ENCODE assay signal across 8 cellular contexts in the genomic region with DNA sequence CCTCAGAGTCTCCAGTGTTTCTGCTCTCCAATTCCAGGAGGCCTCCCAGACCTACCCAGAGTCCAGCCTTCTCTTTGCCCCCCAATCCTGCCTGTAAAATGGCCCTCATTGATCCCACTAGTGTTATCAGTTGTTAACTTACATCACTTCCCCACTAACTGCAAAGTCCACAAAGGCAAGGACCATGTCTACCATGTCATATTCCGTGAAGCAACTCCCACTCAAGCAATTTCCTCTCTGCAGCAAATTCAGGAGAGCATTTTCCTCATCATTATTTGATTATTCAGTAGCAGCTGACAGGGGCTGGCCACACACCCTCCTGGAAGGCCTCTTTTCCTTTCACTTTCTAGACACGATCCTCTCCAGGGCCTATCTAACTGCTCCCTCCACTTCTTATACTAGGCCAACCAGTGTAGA.
DNase-seq lines count a peak whose midpoint lies in the region; ATAC-seq and TF ChIP-seq lines count a peak whose summit lies in the region.

No MANE protein-coding gene starts in this region.

- no peak overlapping the region for H3K27ac ChIP-seq in suprapubic skin

- DNase-seq in AG08395 (ENCODE audit: low spot score): peak; percentile 52
- DNase-seq in GM20000 (ENCODE audit: low spot score): peak; percentile 49
- DNase-seq in T-cell: peak in 1 of 34 experiments; percentile 17
- peak; percentile 42 for DNase-seq in kidney glomerular epithelial cell (lab: John Stamatoyannopoulos, UW)
- no peak for DNase-seq in NOMO-1 (lab: John Stamatoyannopoulos, UW; ENCODE audit: unreplicated experiment in 2 of 2)
- no peak for DNase-seq in suprapubic skin (ENCODE audit: low spot score in 2 of 2)
- no peak for DNase-seq in NCI-H446 (lab: John Stamatoyannopoulos, UW)

- peaks cover 63% of the 10 kb centered on the region for H3K4me1 ChIP-seq in suprapubic skin

- no peak for TF ChIP-seq POLR2A in suprapubic skin (IDR thresholded peaks at IDR 0.05)

- H3K4me3 ChIP-seq in suprapubic skin: no peak overlapping the region

- no peaks in the 10 kb centered on the region for H3K27me3 ChIP-seq in suprapubic skin

- no peaks in the 10 kb centered on the region for H3K36me3 ChIP-seq in suprapubic skin

- H3K9me3 Mint-ChIP-seq in T-cell: no peaks in the 10 kb centered on the region

- no peak overlapping the region for H3K27ac Mint-ChIP-seq in T-cell

- CTCF ChIA-PET in T-cell (lab: Charles Lee): interaction anchor here in 1 of 2 donors (1.8 kb wide), 1 partner anchor 17 kb away, joined by 5 read pairs; no protein-coding TSS in a partner anchor

- TF ChIP-seq CTCF in GM20000 (IDR thresholded peaks at IDR 0.05; ENCODE audit: extremely low read depth, missing control alignments): no peak
- no peak for TF ChIP-seq CTCF in suprapubic skin (IDR thresholded peaks at IDR 0.05)

- H3K27me3 Mint-ChIP-seq in T-cell: no peaks in the 10 kb centered on the region

- POLR2A ChIA-PET in T-cell (lab: Charles Lee): no interaction called here

- peaks cover 2 to 13% (median 7%) of the 10 kb centered on the region in 3 donors for H3K4me1 Mint-ChIP-seq in T-cell

- no peak overlapping the region for H3K4me3 Mint-ChIP-seq in T-cell

- WGBS in suprapubic skin: 36% methylated on average over 2 of the region's 2 CpGs

- no peaks in the 10 kb centered on the region for H3K36me3 Mint-ChIP-seq in T-cell

- no peak for TF ChIP-seq EP300 in suprapubic skin (IDR thresholded peaks at IDR 0.05)

- H3K9me3 ChIP-seq in suprapubic skin: no peaks in the 10 kb centered on the region

- ATAC-seq in T-cell (replicated peaks in 1 of 4) (peak in 3 of 4 experiments; percentile 63 to 76 (median 65)), HG02884 (IDR thresholded peaks at IDR 0.05; ENCODE audit: unreplicated experiment) (no peak)

Comparison
In these comparisons a context has a peak if more than half of its experiments do, and no peak if none do; other contexts are left out.
1. DNase-seq: peak in AG08395 (single experiment), GM20000 (single experiment) and kidney glomerular epithelial cell (single experiment); none in NOMO-1 (0 of 2), suprapubic skin (0 of 2) and NCI-H446 (0 of 2).